Comparison of ENCODE assay signal across 13 cellular contexts in genomic region chr3:30124435-30125390, GRCh38.
DNase-seq lines count a peak whose midpoint lies in the region; ATAC-seq and TF ChIP-seq lines count a peak whose summit lies in the region.
"Had no signal": no experiment of that assay in that cellular context is flagged by ENCODE, and none has a peak within 500 bp of the region (broad histone marks: within the 10 kb centered on the region; RNA-seq: fewer than 3 reads in every experiment).

No MANE protein-coding gene starts in this region.

- no peak for TF ChIP-seq CTCF in epithelial cell of proximal tubule (conservative IDR thresholded peaks at IDR 0.05; ENCODE audit: low read depth, low read length)

- H3K4me3 ChIP-seq in epithelial cell of proximal tubule (ENCODE audit: low read depth, low read length) (no peak overlapping the region), skeletal muscle cell (ENCODE audit: low read depth, low read length) (no peak overlapping the region)
- H3K4me3 ChIP-seq: suprapubic skin had no signal

- DNase-seq in NCI-H345 (lab: John Stamatoyannopoulos, UW) = peak; percentile 23
- DNase-seq in NCI-H345 treated with DMSO at 0.1 percent for 48 hours (lab: John Stamatoyannopoulos, UW; ENCODE audit: unreplicated experiment) = no peak
- peak; percentile 56 for DNase-seq in NCI-H226
- DNase-seq in epithelial cell of proximal tubule (ENCODE audit: low read depth) = peak; percentile 23
- peak; percentile 63 for DNase-seq in skeletal muscle cell (ENCODE audit: low read depth)
- DNase-seq: activated CD4-positive, alpha-beta T cell treated with anti-CD3 and anti-CD28 coated beads, Interleukin-2, amount 50 U/mL, for 1 hour; activated gamma-delta T cell; cortex of kidney; midbrain had no signal

- ATAC-seq in GM19463 (IDR thresholded peaks at IDR 0.05; ENCODE audit: unreplicated experiment) (no peak), HG03521 (IDR thresholded peaks at IDR 0.05; ENCODE audit: unreplicated experiment) (no peak), HG03457 (IDR thresholded peaks at IDR 0.05; ENCODE audit: unreplicated experiment) (no peak)
